Comparison of ENCODE assay signal across 19 cellular contexts in genomic region chr2:149738771-149739170, GRCh38.
"Had no signal": no experiment of that assay in that cellular context is flagged by ENCODE, and none has a peak within 500 bp of the region (broad histone marks: within the 10 kb centered on the region; RNA-seq: fewer than 3 reads in every experiment).

No MANE protein-coding gene starts in this region.

- H3K4me3 ChIP-seq: esophagus muscularis mucosa, gastrocnemius medialis, lung, right atrium auricular region, suprapubic skin, transverse colon had no signal

- H3K27me3 ChIP-seq: esophagus muscularis mucosa, gastrocnemius medialis, right atrium auricular region, suprapubic skin, transverse colon had no signal

- H3K36me3 ChIP-seq: esophagus muscularis mucosa, gastrocnemius medialis, right atrium auricular region, suprapubic skin, transverse colon had no signal

- DNase-seq: activated CD4-positive, alpha-beta memory T cell treated with anti-CD3 and anti-CD28 coated beads for 36 hours; activated CD4-positive, alpha-beta T cell treated with anti-CD3 and anti-CD28 coated beads for 36 hours; activated naive CD8-positive, alpha-beta T cell treated with anti-CD3 and anti-CD28 coated beads for 36 hours; activated T-cell treated with anti-CD3 and anti-CD28 coated beads for 4 hours; dermis blood vessel endothelial cell; effector memory CD4-positive, alpha-beta T cell; gastrocnemius medialis; head of caudate nucleus; kidney; midbrain; stimulated activated CD4-positive, alpha-beta T cell treated with anti-CD3 and anti-CD28 coated beads, Interleukin-2, amount 100 ng/mL, for 24 hours; stimulated activated naive CD8-positive, alpha-beta T cell treated with anti-CD3 and anti-CD28 coated beads, Interleukin-15, Interleukin-2, amounts not matched to agents 100 U/mL and 50 U/mL, for 24 hours; T-helper 17 cell; transverse colon had no signal

- H3K4me1 Mint-ChIP-seq: activated CD4-positive, alpha-beta T cell treated with anti-CD3 and anti-CD28 coated beads for 36 hours; activated naive CD8-positive, alpha-beta T cell treated with anti-CD3 and anti-CD28 coated beads for 36 hours; T-helper 17 cell had no signal

- H3K9me3 ChIP-seq: esophagus muscularis mucosa, gastrocnemius medialis, right atrium auricular region, suprapubic skin, transverse colon had no signal

- H3K4me3 Mint-ChIP-seq: activated CD4-positive, alpha-beta memory T cell treated with anti-CD3 and anti-CD28 coated beads for 36 hours; activated CD4-positive, alpha-beta T cell treated with anti-CD3 and anti-CD28 coated beads for 36 hours; activated naive CD8-positive, alpha-beta T cell treated with anti-CD3 and anti-CD28 coated beads for 36 hours; T-helper 17 cell had no signal

- H3K36me3 Mint-ChIP-seq: activated CD4-positive, alpha-beta memory T cell treated with anti-CD3 and anti-CD28 coated beads for 36 hours; activated naive CD8-positive, alpha-beta T cell treated with anti-CD3 and anti-CD28 coated beads for 36 hours had no signal

- H3K27ac Mint-ChIP-seq: activated CD4-positive, alpha-beta memory T cell treated with anti-CD3 and anti-CD28 coated beads for 36 hours; activated CD4-positive, alpha-beta T cell treated with anti-CD3 and anti-CD28 coated beads for 36 hours; activated naive CD8-positive, alpha-beta T cell treated with anti-CD3 and anti-CD28 coated beads for 36 hours; progenitor cell of endocrine pancreas; T-helper 17 cell had no signal

- H3K27ac ChIP-seq: esophagus muscularis mucosa, gastrocnemius medialis, right atrium auricular region, suprapubic skin, transverse colon had no signal

- H3K9me3 Mint-ChIP-seq: activated CD4-positive, alpha-beta memory T cell treated with anti-CD3 and anti-CD28 coated beads for 36 hours; activated naive CD8-positive, alpha-beta T cell treated with anti-CD3 and anti-CD28 coated beads for 36 hours had no signal

- H3K4me1 ChIP-seq: gastrocnemius medialis, right atrium auricular region had no signal

- H3K27me3 Mint-ChIP-seq: activated naive CD8-positive, alpha-beta T cell treated with anti-CD3 and anti-CD28 coated beads for 36 hours; progenitor cell of endocrine pancreas had no signal
